Comparison of ENCODE assay signal across 10 cellular contexts in the genomic region with DNA sequence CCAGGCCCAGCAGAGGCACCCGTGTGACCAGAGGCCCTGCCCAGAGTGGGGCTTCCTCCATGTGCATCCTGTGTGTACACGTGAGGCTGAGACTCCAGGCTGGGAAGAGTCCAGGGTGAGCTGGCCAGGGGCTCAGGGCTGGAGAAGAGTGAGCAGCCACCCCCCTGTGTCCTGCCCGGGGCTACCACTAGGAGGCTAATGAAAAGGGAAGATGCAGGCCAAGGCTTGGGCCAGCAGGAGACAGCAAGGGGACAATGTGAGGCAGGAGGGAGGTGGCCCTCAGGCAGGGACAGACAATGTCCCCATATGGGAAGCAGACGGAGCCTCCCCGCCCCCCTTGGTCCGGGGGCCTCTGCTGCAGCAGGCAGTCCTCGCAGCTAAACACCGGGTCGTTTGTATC.
A peak's percentile ranks its signal among the peaks of the same experiment; 100 is the strongest.
DNase-seq lines count a peak whose midpoint lies in the region; ATAC-seq and TF ChIP-seq lines count a peak whose summit lies in the region.
"Had no signal": no experiment of that assay in that cellular context is flagged by ENCODE, and none has a peak within 500 bp of the region (broad histone marks: within the 10 kb centered on the region; RNA-seq: fewer than 3 reads in every experiment).

No MANE protein-coding gene starts in this region.

- H3K4me1 Mint-ChIP-seq in activated CD8-positive, alpha-beta T cell treated with anti-CD3 and anti-CD28 coated beads, Interleukin-2, amount 10 ng/mL, durations not matched to agents 7 days and 5 days (ENCODE audit: low read depth), result no peaks in the 10 kb centered on the region
- H3K4me1 Mint-ChIP-seq in activated naive CD4-positive, alpha-beta T cell treated with anti-CD3 and anti-CD28 coated beads, Interleukin-2, amount 10 ng/mL, durations not matched to agents 7 days and 5 days, result no peaks in the 10 kb centered on the region
- H3K4me1 Mint-ChIP-seq: activated naive CD4-positive, alpha-beta T cell treated with anti-CD3 and anti-CD28 coated beads, Interleukin-2, amount 50 U/mL, for 24 hours had no signal

- no peak overlapping the region for H3K27ac Mint-ChIP-seq in activated CD8-positive, alpha-beta T cell treated with anti-CD3 and anti-CD28 coated beads, Interleukin-2, amount 10 ng/mL, durations not matched to agents 7 days and 5 days
- H3K27ac Mint-ChIP-seq in activated naive CD4-positive, alpha-beta T cell treated with anti-CD3 and anti-CD28 coated beads, Interleukin-2, amount 10 ng/mL, durations not matched to agents 7 days and 5 days, result no peak overlapping the region
- H3K27ac Mint-ChIP-seq: activated naive CD4-positive, alpha-beta T cell treated with anti-CD3 and anti-CD28 coated beads, Interleukin-2, amount 50 U/mL, for 24 hours had no signal

- peaks cover 50% of the 10 kb centered on the region for H3K27me3 Mint-ChIP-seq in activated CD8-positive, alpha-beta T cell treated with anti-CD3 and anti-CD28 coated beads, Interleukin-2, amount 10 ng/mL, durations not matched to agents 7 days and 5 days (ENCODE audit: low read depth)
- H3K27me3 Mint-ChIP-seq in activated naive CD4-positive, alpha-beta T cell treated with anti-CD3 and anti-CD28 coated beads, Interleukin-2, amount 10 ng/mL, durations not matched to agents 7 days and 5 days, result peaks cover 70% of the 10 kb centered on the region

- no peak overlapping the region for H3K4me3 Mint-ChIP-seq in activated CD8-positive, alpha-beta T cell treated with anti-CD3 and anti-CD28 coated beads, Interleukin-2, amount 10 ng/mL, durations not matched to agents 7 days and 5 days
- no peak overlapping the region for H3K4me3 Mint-ChIP-seq in activated naive CD4-positive, alpha-beta T cell treated with anti-CD3 and anti-CD28 coated beads, Interleukin-2, amount 10 ng/mL, durations not matched to agents 7 days and 5 days
- H3K4me3 Mint-ChIP-seq: activated naive CD4-positive, alpha-beta T cell treated with anti-CD3 and anti-CD28 coated beads, Interleukin-2, amount 50 U/mL, for 24 hours had no signal

- DNase-seq in Daoy (ENCODE audit: low read depth) (peak; percentile 48), HL-60 (ENCODE audit: low read depth in 1 of 2, low spot score in 1 of 2) (peak in 1 of 2 experiments; percentile 20), lung microvascular endothelial cell (ENCODE audit: low read depth in 2 of 2) (peak; percentile 28 to 46), C1 segment of cervical spinal cord (lab: John Stamatoyannopoulos, UW) (no peak)
- no peak for DNase-seq in activated CD8-positive, alpha-beta T cell treated with anti-CD3 and anti-CD28 coated beads, Interleukin-2, amount 10 ng/mL, durations not matched to agents 7 days and 5 days
- no peak for DNase-seq in activated naive CD4-positive, alpha-beta T cell treated with anti-CD3 and anti-CD28 coated beads, Interleukin-2, amount 10 ng/mL, durations not matched to agents 7 days and 5 days
- DNase-seq: mesenchymal stem cell had no signal

- peak; percentile 17 for TF ChIP-seq CTCF in HL-60 (IDR thresholded peaks at IDR 0.05; ENCODE audit: insufficient read depth, low read length)

- H3K27me3 ChIP-seq in HL-60 (ENCODE audit: insufficient read depth, poor library complexity, severe bottlenecking), result no peaks in the 10 kb centered on the region

- CTCF ChIA-PET in activated CD8-positive, alpha-beta T cell treated with anti-CD3 and anti-CD28 coated beads, Interleukin-2, amount 10 ng/mL, durations not matched to agents 7 days and 5 days (lab: Charles Lee), result interaction anchor here (0.9 kb wide), 1 partner anchor 77 kb away, joined by 3 read pairs; no protein-coding TSS in a partner anchor
- CTCF ChIA-PET in activated naive CD4-positive, alpha-beta T cell treated with anti-CD3 and anti-CD28 coated beads, Interleukin-2, amount 10 ng/mL, durations not matched to agents 7 days and 5 days (lab: Charles Lee), result no interaction called here

- H3K27ac ChIP-seq in HL-60 (replicated peaks), result no peak overlapping the region

- H3K36me3 Mint-ChIP-seq in activated CD8-positive, alpha-beta T cell treated with anti-CD3 and anti-CD28 coated beads, Interleukin-2, amount 10 ng/mL, durations not matched to agents 7 days and 5 days (ENCODE audit: low read depth), result no peaks in the 10 kb centered on the region
- no peaks in the 10 kb centered on the region for H3K36me3 Mint-ChIP-seq in activated naive CD4-positive, alpha-beta T cell treated with anti-CD3 and anti-CD28 coated beads, Interleukin-2, amount 10 ng/mL, durations not matched to agents 7 days and 5 days
- H3K36me3 Mint-ChIP-seq: activated naive CD4-positive, alpha-beta T cell treated with anti-CD3 and anti-CD28 coated beads, Interleukin-2, amount 50 U/mL, for 24 hours had no signal

- peak; percentile 49 for ATAC-seq in activated CD8-positive, alpha-beta T cell treated with anti-CD3 and anti-CD28 coated beads, Interleukin-2, amount 10 ng/mL, durations not matched to agents 7 days and 5 days
- ATAC-seq in GM21825 (IDR thresholded peaks at IDR 0.05; ENCODE audit: unreplicated experiment), result no peak
- no peak for ATAC-seq in activated CD4-positive, CD25-positive, alpha-beta regulatory T cell treated with anti-CD3 and anti-CD28 coated beads, Interleukin-2, amount 50 U/mL, for 24 hours

- POLR2A ChIA-PET in activated CD8-positive, alpha-beta T cell treated with anti-CD3 and anti-CD28 coated beads, Interleukin-2, amount 10 ng/mL, durations not matched to agents 7 days and 5 days (lab: Charles Lee), result no interaction called here

- H3K9me3 Mint-ChIP-seq in activated CD8-positive, alpha-beta T cell treated with anti-CD3 and anti-CD28 coated beads, Interleukin-2, amount 10 ng/mL, durations not matched to agents 7 days and 5 days (ENCODE audit: insufficient read depth), result no peaks in the 10 kb centered on the region
- no peaks in the 10 kb centered on the region for H3K9me3 Mint-ChIP-seq in activated naive CD4-positive, alpha-beta T cell treated with anti-CD3 and anti-CD28 coated beads, Interleukin-2, amount 10 ng/mL, durations not matched to agents 7 days and 5 days
- H3K9me3 Mint-ChIP-seq: activated naive CD4-positive, alpha-beta T cell treated with anti-CD3 and anti-CD28 coated beads, Interleukin-2, amount 50 U/mL, for 24 hours had no signal

- no peak overlapping the region for H3K4me3 ChIP-seq in HL-60 (replicated peaks; ENCODE audit: insufficient read depth, low read length)

Comparison
In these comparisons a context has a peak if more than half of its experiments do, and no peak if none do; other contexts are left out.
1. DNase-seq: peak in Daoy (single experiment) and lung microvascular endothelial cell (2 of 2); none in activated CD8-positive, alpha-beta T cell treated with anti-CD3 and anti-CD28 coated beads, Interleukin-2, amount 10 ng/mL, durations not matched to agents 7 days and 5 days (single experiment), activated naive CD4-positive, alpha-beta T cell treated with anti-CD3 and anti-CD28 coated beads, Interleukin-2, amount 10 ng/mL, durations not matched to agents 7 days and 5 days (single experiment) and C1 segment of cervical spinal cord (0 of 14).